ENCODE assay signal across 8 cellular contexts in the genomic region with DNA sequence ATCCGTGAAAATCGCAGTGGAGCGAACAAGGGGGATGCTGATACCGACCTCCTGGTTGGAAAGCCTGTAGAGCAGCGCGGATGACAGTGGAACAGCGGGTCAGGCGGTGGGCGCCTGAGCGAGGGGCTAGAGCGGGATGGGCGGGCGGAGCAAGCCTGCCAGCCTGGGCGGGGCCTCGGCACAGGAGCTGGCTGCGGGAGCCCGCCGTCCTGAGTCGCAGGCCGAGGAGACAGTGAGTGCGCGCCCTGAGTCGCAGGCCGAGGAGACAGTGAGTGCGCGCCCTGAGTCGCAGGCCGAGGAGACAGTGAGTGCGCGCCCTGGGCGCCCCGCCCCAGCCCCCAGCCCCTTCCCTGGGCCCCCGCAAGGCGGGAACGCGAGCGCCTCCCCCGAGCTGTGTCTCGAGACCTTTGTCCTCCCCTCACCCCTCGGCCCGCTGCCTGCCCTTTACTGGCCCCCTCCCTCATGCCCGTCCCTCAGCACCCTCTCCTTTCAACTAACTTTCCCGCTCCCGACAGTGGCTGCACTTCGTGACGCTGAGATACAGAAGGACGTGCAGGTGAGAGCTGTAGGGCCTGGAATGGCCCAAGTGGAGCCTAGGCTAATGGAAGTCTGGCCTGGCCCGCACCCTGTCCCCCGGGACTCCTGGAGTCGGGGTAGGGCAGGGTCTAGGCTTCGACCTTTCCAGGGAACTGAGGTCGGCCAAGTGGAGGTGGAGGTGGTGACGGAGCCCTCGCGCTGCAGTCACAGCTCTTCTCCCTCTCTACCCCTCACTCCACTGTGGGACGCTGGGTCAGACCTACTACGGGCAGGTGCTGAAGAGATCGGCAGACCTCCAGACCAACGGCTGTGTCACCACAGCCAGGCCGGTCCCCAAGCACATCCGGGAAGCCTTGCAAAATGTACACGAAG. TPM values are rescaled to one million over a fixed set of nuclear protein-coding genes. Genes with fewer than 3 reads are reported as not detected.
DNase-seq lines count a peak whose midpoint lies in the region; ATAC-seq and FAIRE-seq lines count a peak whose summit lies in the region.

A gene with protein sequence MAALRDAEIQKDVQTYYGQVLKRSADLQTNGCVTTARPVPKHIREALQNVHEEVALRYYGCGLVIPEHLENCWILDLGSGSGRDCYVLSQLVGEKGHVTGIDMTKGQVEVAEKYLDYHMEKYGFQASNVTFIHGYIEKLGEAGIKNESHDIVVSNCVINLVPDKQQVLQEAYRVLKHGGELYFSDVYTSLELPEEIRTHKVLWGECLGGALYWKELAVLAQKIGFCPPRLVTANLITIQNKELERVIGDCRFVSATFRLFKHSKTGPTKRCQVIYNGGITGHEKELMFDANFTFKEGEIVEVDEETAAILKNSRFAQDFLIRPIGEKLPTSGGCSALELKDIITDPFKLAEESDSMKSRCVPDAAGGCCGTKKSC (plus strand): TSS at position 181 of the 909 bp plus-strand sequence. CDS start 123 bp downstream, at position 304.

- peak within 1 kb of the TSS; percentile 67 to 84 (median 77) for H3K9ac ChIP-seq in BLaER1 treated with 17β-estradiol and CSF1 and Interleukin-3, amounts not matched to agents 10 nM and 100 nM

- peak within 1 kb of the TSS; percentile 59 for H3K4me3 Mint-ChIP-seq in activated CD4-positive, alpha-beta memory T cell treated with anti-CD3 and anti-CD28 coated beads, Interleukin-2, amount 10 ng/mL, durations not matched to agents 7 days and 5 days

- no peak for FAIRE-seq in frontal cortex (lab: Jason Lieb, UNC)

- no peak within 1 kb of the TSS for H3K27ac Mint-ChIP-seq in activated CD4-positive, alpha-beta memory T cell treated with anti-CD3 and anti-CD28 coated beads, Interleukin-2, amount 10 ng/mL, durations not matched to agents 7 days and 5 days

- H3K27me3 Mint-ChIP-seq in activated CD4-positive, alpha-beta memory T cell treated with anti-CD3 and anti-CD28 coated beads, Interleukin-2, amount 10 ng/mL, durations not matched to agents 7 days and 5 days, result peaks cover 17% of the 10 kb centered on the region

- H3K36me3 ChIP-seq in BLaER1 treated with 17β-estradiol and CSF1 and Interleukin-3, amounts not matched to agents 10 nM and 100 nM, result peaks cover 0 to 14% (median 6%) of the 10 kb centered on the region in 11 experiments; a peak in 6 of 22 replicates

- CTCF ChIA-PET in activated CD4-positive, alpha-beta memory T cell treated with anti-CD3 and anti-CD28 coated beads, Interleukin-2, amount 10 ng/mL, durations not matched to agents 7 days and 5 days (lab: Charles Lee), result no interaction called here

- peaks cover 15 to 56% (median 44%) of the 10 kb centered on the region in 10 experiments for H3K4me1 ChIP-seq in BLaER1 treated with 17β-estradiol and CSF1 and Interleukin-3, amounts not matched to agents 10 nM and 100 nM

- peaks cover 10% of the 10 kb centered on the region for H3K4me1 Mint-ChIP-seq in activated CD4-positive, alpha-beta memory T cell treated with anti-CD3 and anti-CD28 coated beads, Interleukin-2, amount 10 ng/mL, durations not matched to agents 7 days and 5 days

- DNase-seq in HK-2 (ENCODE audit: unreplicated experiment) (peak; percentile 27), frontal cortex (ENCODE audit: low spot score in 2 of 2) (peak in 1 of 2 donors; percentile 54), occipital lobe (lab: John Stamatoyannopoulos, UW) (no peak), NCI-H2107 treated with DMSO at 0.1 percent for 48 hours (lab: John Stamatoyannopoulos, UW; ENCODE audit: unreplicated experiment) (no peak)
- peak; percentile 22 for DNase-seq in activated CD4-positive, alpha-beta memory T cell treated with anti-CD3 and anti-CD28 coated beads, Interleukin-2, amount 10 ng/mL, durations not matched to agents 7 days and 5 days

- H3K36me3 Mint-ChIP-seq in activated CD4-positive, alpha-beta memory T cell treated with anti-CD3 and anti-CD28 coated beads, Interleukin-2, amount 10 ng/mL, durations not matched to agents 7 days and 5 days (ENCODE audit: low read depth), result no peaks in the 10 kb centered on the region

- POLR2A ChIA-PET in activated CD4-positive, alpha-beta memory T cell treated with anti-CD3 and anti-CD28 coated beads, Interleukin-2, amount 10 ng/mL, durations not matched to agents 7 days and 5 days (lab: Charles Lee), result no interaction called here

- peak within 1 kb of the TSS; percentile 97 to 100 (median 98) for H3K4me2 ChIP-seq in BLaER1 treated with 17β-estradiol and CSF1 and Interleukin-3, amounts not matched to agents 10 nM and 100 nM

- peak within 1 kb of the TSS; percentile 51 to 74 (median 62) for H3K4me3 ChIP-seq in BLaER1 treated with 17β-estradiol and CSF1 and Interleukin-3, amounts not matched to agents 10 nM and 100 nM

- no peaks in the 10 kb centered on the region for H4K20me1 ChIP-seq in BLaER1 treated with 17β-estradiol and CSF1 and Interleukin-3, amounts not matched to agents 10 nM and 100 nM

- no peaks in the 10 kb centered on the region for H3K9me3 Mint-ChIP-seq in activated CD4-positive, alpha-beta memory T cell treated with anti-CD3 and anti-CD28 coated beads, Interleukin-2, amount 10 ng/mL, durations not matched to agents 7 days and 5 days

- ATAC-seq in GM21390 (IDR thresholded peaks at IDR 0.05; ENCODE audit: unreplicated experiment) (no peak), GM18858 (IDR thresholded peaks at IDR 0.05; ENCODE audit: unreplicated experiment) (no peak)

- H3K9me3 ChIP-seq in BLaER1 treated with 17β-estradiol and CSF1 and Interleukin-3, amounts not matched to agents 10 nM and 100 nM (replicated peaks in 1 of 11), result no peaks in the 10 kb centered on the region

- H3K27ac ChIP-seq in BLaER1 treated with 17β-estradiol and CSF1 and Interleukin-3, amounts not matched to agents 10 nM and 100 nM, result peak within 1 kb of the TSS in 9 of 11 experiments; percentile 40 to 78 (median 74); a peak in 18 of 22 replicates

- H3K27me3 ChIP-seq in BLaER1 treated with 17β-estradiol and CSF1 and Interleukin-3, amounts not matched to agents 10 nM and 100 nM, result no peaks in the 10 kb centered on the region; a peak in 1 of 22 replicates

RNA-seq across cellular contexts. Expression of the gene that starts here (rescaled TPM):
- total RNA-seq in activated CD4-positive, alpha-beta memory T cell treated with anti-CD3 and anti-CD28 coated beads, Interleukin-2, amount 10 ng/mL, durations not matched to agents 7 days and 5 days, result under 1 TPM; 0.15 to 0.65 TPM
- total RNA-seq in frontal cortex, result 13.5 TPM
- total RNA-seq in occipital lobe, result 10.8 TPM

Comparison
In these comparisons a context has a peak if more than half of its experiments do, and no peak if none do; other contexts are left out.
1. Peak in DNase-seq in activated CD4-positive, alpha-beta memory T cell treated with anti-CD3 and anti-CD28 coated beads, Interleukin-2, amount 10 ng/mL, durations not matched to agents 7 days and 5 days; RNA of the gene not detected or under 1 TPM.